In the genomic region with DNA sequence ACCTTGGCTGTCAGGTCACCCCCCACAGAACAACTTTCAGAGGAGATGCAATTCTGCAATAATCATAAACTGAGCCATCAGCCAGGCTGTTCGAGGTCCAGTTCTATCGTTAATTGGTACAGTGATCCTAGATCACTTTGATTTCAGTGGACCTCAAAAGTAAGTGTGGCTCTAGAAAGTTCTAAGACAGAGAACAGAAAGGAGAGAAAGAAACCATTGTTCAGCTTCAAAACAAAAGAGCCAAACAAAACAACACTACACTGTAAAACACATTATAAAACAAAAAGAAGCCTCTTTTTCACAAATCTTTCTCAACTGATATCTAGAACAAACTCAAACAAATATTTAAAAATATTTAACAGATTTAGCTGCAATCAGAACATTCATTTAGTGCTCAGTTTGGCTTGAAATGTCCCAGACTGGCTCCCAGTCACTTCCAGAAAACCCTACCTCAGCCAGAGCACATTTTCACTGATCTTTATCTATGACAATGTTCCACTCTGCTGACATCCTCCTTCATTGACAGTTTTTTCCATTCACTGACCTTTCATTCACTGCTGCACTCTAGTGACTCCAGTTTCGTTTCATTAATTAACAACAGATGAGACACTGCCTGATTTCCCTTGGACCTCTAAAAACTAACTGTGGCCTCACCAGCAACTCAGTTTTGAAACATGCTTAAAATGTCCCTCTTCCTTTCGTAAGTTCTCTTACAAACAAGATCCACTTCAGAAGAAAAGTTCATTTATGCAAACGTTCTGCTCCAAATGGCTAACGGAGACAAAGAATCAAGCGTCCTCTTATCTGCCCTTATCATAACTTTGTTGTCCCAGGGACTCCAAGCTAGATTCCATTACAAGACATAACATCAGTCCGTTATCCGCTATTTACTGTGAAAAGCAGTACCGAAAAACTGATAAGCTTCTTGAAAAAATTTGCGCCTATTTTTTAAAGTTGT, we compare ENCODE assay signal across 1 cellular context.
TF ChIP-seq lines count a peak whose summit lies in the region.

No MANE protein-coding gene starts in this region.

TF ChIP-seq in liver, 16 proteins besides CTCF, POLR2A, EP300 and RAD21 (continued from another document):
- TF ChIP-seq HNF4G (IDR thresholded peaks at IDR 0.05) = no peak
- TF ChIP-seq GABPA (IDR thresholded peaks at IDR 0.05 in 1 of 2, conservative IDR thresholded peaks at IDR 0.05 in 1 of 2) = no peak
- TF ChIP-seq JUND (IDR thresholded peaks at IDR 0.05) = peak; percentile 96
- TF ChIP-seq FOXA1 (IDR thresholded peaks at IDR 0.05) = peak; percentile 77
- peak; percentile 69 for TF ChIP-seq FOXA2 (IDR thresholded peaks at IDR 0.05)
- TF ChIP-seq NR2F2 (IDR thresholded peaks at IDR 0.05) = peak; percentile 88
TF ChIP-seq in liver: peak in this region for 14.
